In the genomic region with DNA sequence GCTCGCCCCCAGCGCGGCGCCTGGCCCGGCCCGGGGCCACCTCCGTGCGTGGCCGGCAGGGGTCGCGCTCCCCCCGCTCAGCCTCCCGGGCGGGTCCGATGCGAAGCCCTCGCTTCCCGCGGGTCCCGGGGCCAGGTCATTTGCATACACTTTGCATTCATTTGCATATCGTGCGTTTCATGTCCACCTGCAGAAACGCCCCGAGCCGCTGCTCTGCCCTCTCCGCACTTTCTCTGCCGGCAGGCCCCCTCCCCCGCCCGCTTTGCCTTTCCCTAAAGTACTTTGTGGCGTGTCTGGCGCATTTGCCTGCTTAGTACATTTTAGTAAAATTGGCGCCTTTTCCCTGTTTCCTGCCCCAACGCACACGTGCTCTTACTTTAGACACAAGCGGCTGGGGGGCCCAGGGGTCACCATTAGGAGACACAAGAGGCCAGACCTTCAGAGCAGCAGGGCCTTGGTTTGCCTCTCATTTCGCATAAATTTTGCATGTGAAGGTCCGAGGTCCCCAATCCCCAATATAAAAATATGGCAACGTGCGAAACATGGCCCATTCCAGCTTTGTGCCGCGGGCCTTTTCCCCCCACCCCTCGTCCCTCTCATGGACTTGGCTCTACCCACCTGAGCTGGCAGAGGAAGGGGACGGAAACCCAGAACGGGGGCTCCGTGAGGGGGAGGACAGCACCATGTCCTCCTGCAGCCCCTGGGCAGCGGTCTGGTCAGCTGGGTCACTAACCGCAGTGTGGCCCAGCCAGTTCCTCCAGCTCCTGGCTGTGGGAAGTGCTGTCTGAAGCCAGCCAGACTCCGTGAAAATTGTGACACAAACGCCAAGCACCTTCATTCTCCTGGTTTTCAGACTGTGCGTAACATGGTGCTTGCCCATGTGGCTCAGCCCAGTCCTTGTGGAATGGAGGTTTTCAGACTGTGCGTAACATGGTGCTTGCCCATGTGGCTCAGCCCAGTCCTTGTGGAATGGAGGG, we compare ENCODE assay signal across 1 cellular context.
TF ChIP-seq lines count a peak whose summit lies in the region.

No MANE protein-coding gene starts in this region.

TF ChIP-seq in endothelial cell of umbilical vein, 7 proteins besides CTCF, POLR2A, EP300 and RAD21 (continued from another document):
- TF ChIP-seq MYC (IDR thresholded peaks at IDR 0.05; ENCODE audit: low read depth, low read length), result no peak
- no peak for TF ChIP-seq GATA2 (IDR thresholded peaks at IDR 0.05; ENCODE audit: insufficient read depth, insufficient read length, low read depth, low read length)
- no peak for TF ChIP-seq FOS (IDR thresholded peaks at IDR 0.05; ENCODE audit: borderline replicate concordance, insufficient read depth, low read length)
- TF ChIP-seq, protein P1, sequence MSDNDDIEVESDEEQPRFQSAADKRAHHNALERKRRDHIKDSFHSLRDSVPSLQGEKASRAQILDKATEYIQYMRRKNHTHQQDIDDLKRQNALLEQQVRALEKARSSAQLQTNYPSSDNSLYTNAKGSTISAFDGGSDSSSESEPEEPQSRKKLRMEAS (IDR thresholded peaks at IDR 0.05; ENCODE audit: insufficient read depth, insufficient read length), result no peak
- no peak for TF ChIP-seq JUN (IDR thresholded peaks at IDR 0.05; ENCODE audit: borderline replicate concordance, insufficient read depth, insufficient read length, low read depth)
- no peak for TF ChIP-seq POLR2AphosphoS5 (IDR thresholded peaks at IDR 0.05; ENCODE audit: insufficient read depth, low read depth, low read length)
